Comparison of ENCODE assay signal across 1 cellular context in genomic region chr9:13424872-13425271, GRCh38.
TF ChIP-seq lines count a peak whose summit lies in the region.

No MANE protein-coding gene starts in this region.

TF ChIP-seq in H1, 55 proteins besides CTCF, POLR2A, EP300 and RAD21 (continued from another document):
- TF ChIP-seq CHD1 (IDR thresholded peaks at IDR 0.05; ENCODE audit: low read depth, low read length) (no peak), SP1 (IDR thresholded peaks at IDR 0.05; ENCODE audit: low read depth, low read length) (no peak)
